2 cellular contexts compared by ENCODE assay signal in genomic region chr2:224253464-224253863, GRCh38.
TF ChIP-seq lines count a peak whose summit lies in the region.

No MANE protein-coding gene starts in this region.

TF ChIP-seq in HEK293, 187 proteins besides CTCF, POLR2A, EP300 and RAD21 (continued from another document):
- TF ChIP-seq, protein P1, sequence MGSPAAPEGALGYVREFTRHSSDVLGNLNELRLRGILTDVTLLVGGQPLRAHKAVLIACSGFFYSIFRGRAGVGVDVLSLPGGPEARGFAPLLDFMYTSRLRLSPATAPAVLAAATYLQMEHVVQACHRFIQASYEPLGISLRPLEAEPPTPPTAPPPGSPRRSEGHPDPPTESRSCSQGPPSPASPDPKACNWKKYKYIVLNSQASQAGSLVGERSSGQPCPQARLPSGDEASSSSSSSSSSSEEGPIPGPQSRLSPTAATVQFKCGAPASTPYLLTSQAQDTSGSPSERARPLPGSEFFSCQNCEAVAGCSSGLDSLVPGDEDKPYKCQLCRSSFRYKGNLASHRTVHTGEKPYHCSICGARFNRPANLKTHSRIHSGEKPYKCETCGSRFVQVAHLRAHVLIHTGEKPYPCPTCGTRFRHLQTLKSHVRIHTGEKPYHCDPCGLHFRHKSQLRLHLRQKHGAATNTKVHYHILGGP (tag by site-specific recombination; IDR thresholded peaks at IDR 0.05), result no peak
- TF ChIP-seq ZNF677 (tag by site-specific recombination; IDR thresholded peaks at IDR 0.05) (no peak), ZNF514 (tag by site-specific recombination; IDR thresholded peaks at IDR 0.05) (no peak), ZNF473 (tag by site-specific recombination; IDR thresholded peaks at IDR 0.05) (no peak)

TF ChIP-seq in K562, 482 proteins besides CTCF, POLR2A, EP300 and RAD21 (continued from another document):
- TF ChIP-seq, protein P2, sequence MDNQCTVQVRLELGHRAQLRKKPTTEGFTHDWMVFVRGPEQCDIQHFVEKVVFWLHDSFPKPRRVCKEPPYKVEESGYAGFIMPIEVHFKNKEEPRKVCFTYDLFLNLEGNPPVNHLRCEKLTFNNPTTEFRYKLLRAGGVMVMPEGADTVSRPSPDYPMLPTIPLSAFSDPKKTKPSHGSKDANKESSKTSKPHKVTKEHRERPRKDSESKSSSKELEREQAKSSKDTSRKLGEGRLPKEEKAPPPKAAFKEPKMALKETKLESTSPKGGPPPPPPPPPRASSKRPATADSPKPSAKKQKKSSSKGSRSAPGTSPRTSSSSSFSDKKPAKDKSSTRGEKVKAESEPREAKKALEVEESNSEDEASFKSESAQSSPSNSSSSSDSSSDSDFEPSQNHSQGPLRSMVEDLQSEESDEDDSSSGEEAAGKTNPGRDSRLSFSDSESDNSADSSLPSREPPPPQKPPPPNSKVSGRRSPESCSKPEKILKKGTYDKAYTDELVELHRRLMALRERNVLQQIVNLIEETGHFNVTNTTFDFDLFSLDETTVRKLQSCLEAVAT (IDR thresholded peaks at IDR 0.05), result no peak
- TF ChIP-seq KDM1A (IDR thresholded peaks at IDR 0.05), result no peak
- TF ChIP-seq ZNF134 (CRISPR knock-in tag; conservative IDR thresholded peaks at IDR 0.05), result peak; percentile 77
- no peak for TF ChIP-seq ETS2 (tag; IDR thresholded peaks at IDR 0.05; ENCODE audit: borderline replicate concordance, poor library complexity, severe bottlenecking)
